In genomic region chr4:75048208-75048879, GRCh38 we compare ENCODE assay signal across 18 cellular contexts.
DNase-seq lines count a peak whose midpoint lies in the region; ATAC-seq and TF ChIP-seq lines count a peak whose summit lies in the region.
"Had no signal": no experiment of that assay in that cellular context is flagged by ENCODE, and none has a peak within 500 bp of the region (broad histone marks: within the 10 kb centered on the region; RNA-seq: fewer than 3 reads in every experiment).

No MANE protein-coding gene starts in this region.

- no peaks in the 10 kb centered on the region for H3K27me3 Mint-ChIP-seq in progenitor cell of endocrine pancreas
- H3K27me3 Mint-ChIP-seq: CD4-positive, alpha-beta T cell; stimulated activated naive B cell treated with anti-CD40 and anti-IgM and Interleukin-4, amounts not matched to agents 10 μg/mL and 1 μg/mL and 100 μg/mL, for 72 hours had no signal

- H3K4me3 ChIP-seq in GM12875 (ENCODE audit: low read depth, low read length), result no peak overlapping the region
- no peak overlapping the region for H3K4me3 ChIP-seq in NB4 (ENCODE audit: low read depth, low read length)
- no peak overlapping the region for H3K4me3 ChIP-seq in cardiac fibroblast (replicated peaks in 1 of 2; ENCODE audit: low read depth in 2 of 2, low read length in 2 of 2)
- H3K4me3 ChIP-seq: heart left ventricle, transverse colon had no signal

- no peak overlapping the region for H3K4me3 Mint-ChIP-seq in progenitor cell of endocrine pancreas (ENCODE audit: low read depth)
- H3K4me3 Mint-ChIP-seq: CD4-positive, alpha-beta T cell; stimulated activated naive B cell treated with anti-CD40 and anti-IgM and Interleukin-4, amounts not matched to agents 10 μg/mL and 1 μg/mL and 100 μg/mL, for 72 hours; T-helper 1 cell treated with Interleukin-12 subunit alpha and Interleukin-12 subunit beta and Interleukin-4 antibody, amounts not matched to agents 30 μg/mL and 1 μg/mL, for 36 hours had no signal

- peaks cover 4% of the 10 kb centered on the region for H3K9me3 Mint-ChIP-seq in progenitor cell of endocrine pancreas (ENCODE audit: low read depth)
- H3K9me3 Mint-ChIP-seq: CD4-positive, alpha-beta T cell; T-helper 1 cell treated with Interleukin-12 subunit alpha and Interleukin-12 subunit beta and Interleukin-4 antibody, amounts not matched to agents 30 μg/mL and 1 μg/mL, for 36 hours had no signal

- no peak for TF ChIP-seq POLR2A in NB4 (IDR thresholded peaks at IDR 0.05; ENCODE audit: extremely low read depth, insufficient read length)

- H3K36me3 Mint-ChIP-seq in progenitor cell of endocrine pancreas (ENCODE audit: insufficient read depth), result no peaks in the 10 kb centered on the region

- no peaks in the 10 kb centered on the region for H3K4me1 Mint-ChIP-seq in progenitor cell of endocrine pancreas (ENCODE audit: low read depth)

- no peak for ATAC-seq in GM21381 (IDR thresholded peaks at IDR 0.05; ENCODE audit: unreplicated experiment)
- ATAC-seq: esophagus mucosa; stimulated activated naive B cell treated with anti-CD40 and anti-IgM and Interleukin-4, amounts not matched to agents 10 μg/mL and 1 μg/mL and 100 μg/mL, for 72 hours had no signal

- H3K27ac Mint-ChIP-seq in progenitor cell of endocrine pancreas, result no peak overlapping the region
- H3K27ac Mint-ChIP-seq: CD4-positive, alpha-beta T cell; stimulated activated naive B cell treated with anti-CD40 and anti-IgM and Interleukin-4, amounts not matched to agents 10 μg/mL and 1 μg/mL and 100 μg/mL, for 72 hours; T-helper 1 cell treated with Interleukin-12 subunit alpha and Interleukin-12 subunit beta and Interleukin-4 antibody, amounts not matched to agents 30 μg/mL and 1 μg/mL, for 36 hours had no signal

- peak; percentile 33 for TF ChIP-seq CTCF in GM12875 (IDR thresholded peaks at IDR 0.05; ENCODE audit: borderline replicate concordance, insufficient read depth, low read depth, low read length)
- TF ChIP-seq CTCF in NB4 (IDR thresholded peaks at IDR 0.05; ENCODE audit: low read depth, low read length), result peak; percentile 13
- TF ChIP-seq CTCF in cardiac fibroblast (IDR thresholded peaks at IDR 0.05; ENCODE audit: low read depth, low read length), result peak; percentile 3
- TF ChIP-seq CTCF in progenitor cell of endocrine pancreas (IDR thresholded peaks at IDR 0.05; ENCODE audit: unreplicated experiment), result peak; percentile 22

- DNase-seq in NB4 (ENCODE audit: low read depth) (no peak), cardiac fibroblast (ENCODE audit: low read depth in 2 of 2) (no peak), progenitor cell of endocrine pancreas (ENCODE audit: low spot score, unreplicated experiment) (no peak), NCI-H446 (lab: John Stamatoyannopoulos, UW) (no peak), NCI-H1048 (lab: John Stamatoyannopoulos, UW) (no peak), glomerular visceral epithelial cell (ENCODE audit: extremely low spot score) (no peak)
- DNase-seq: activated naive CD4-positive, alpha-beta T cell; CD4-positive, alpha-beta T cell; GF-D8; heart left ventricle; NCI-H2081; NCI-H69; stimulated activated naive B cell treated with anti-CD40 and anti-IgM and Interleukin-4, amounts not matched to agents 10 μg/mL and 1 μg/mL and 100 μg/mL, for 72 hours; transverse colon had no signal
